In the genomic region with DNA sequence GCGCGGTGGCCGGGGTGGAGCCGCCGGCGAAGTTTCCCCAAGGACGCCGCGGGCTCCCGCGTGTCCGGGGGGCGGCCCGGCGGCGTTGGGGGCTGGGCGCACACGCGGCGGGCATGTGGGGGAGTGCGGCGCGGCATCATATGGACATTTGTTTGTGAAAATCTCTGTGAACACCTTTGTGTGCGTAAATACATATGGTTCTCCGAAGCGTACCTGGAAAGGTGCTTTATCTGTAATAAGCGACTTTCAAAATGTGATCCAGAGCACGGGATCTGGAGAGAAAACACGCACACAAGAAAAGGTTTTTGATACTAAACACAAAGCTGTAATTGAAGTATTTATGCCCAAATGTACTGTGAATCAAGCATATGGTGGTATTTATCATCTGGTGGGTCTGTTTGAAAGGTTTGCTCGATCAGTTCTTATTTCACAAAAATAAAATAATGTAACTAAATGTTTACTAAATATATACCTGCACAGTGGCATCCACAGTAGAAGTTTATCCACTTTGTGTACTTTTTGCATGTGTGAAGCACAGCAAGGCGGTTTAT, we compare ENCODE assay signal across 8 cellular contexts. TPM values are rescaled to one million over a fixed set of nuclear protein-coding genes. Genes with fewer than 3 reads are reported as not detected.
DNase-seq lines count a peak whose midpoint lies in the region; ATAC-seq, FAIRE-seq and TF ChIP-seq lines count a peak whose summit lies in the region.

No MANE protein-coding gene starts in this region.

- CTCF ChIA-PET in A549 (lab: Yijun Ruan, JAX) = interaction anchor here (0.7 kb wide), 1 partner anchor 188 kb away, joined by 3 read pairs; no protein-coding TSS in a partner anchor
- CTCF ChIA-PET in HEK293 (lab: Yijun Ruan, JAX) = interaction anchor here (0.7 kb wide), 1 partner anchor 14 kb away, joined by 3 read pairs; no protein-coding TSS in a partner anchor

- no peak for TF ChIP-seq EP300 in A549 (IDR thresholded peaks at IDR 0.05)

- H3K9me3 ChIP-seq in A549 = no peaks in the 10 kb centered on the region
- no peaks in the 10 kb centered on the region for H3K9me3 ChIP-seq in HEK293 (ENCODE audit: control insufficient read depth, insufficient read depth, low read depth, low read length)
- no peaks in the 10 kb centered on the region for H3K9me3 ChIP-seq in keratinocyte (ENCODE audit: control insufficient read depth, low read depth, low read length)

- TF ChIP-seq CTCF in A549 (IDR thresholded peaks at IDR 0.05) (no peak), HEK293 (tag by site-specific recombination; IDR thresholded peaks at IDR 0.05) (no peak), keratinocyte (optimal IDR thresholded peaks at IDR 0.05 in 1 of 3, IDR thresholded peaks at IDR 0.05 in 1 of 3, conservative IDR thresholded peaks at IDR 0.05 in 1 of 3; ENCODE audit: extremely low read depth in 1 of 3, insufficient read depth in 2 of 3, low read length in 3 of 3) (no peak)

- H3K4me1 ChIP-seq in A549 = peaks cover 29% of the 10 kb centered on the region
- H3K4me1 ChIP-seq in HEK293 (ENCODE audit: control insufficient read depth, insufficient read depth, low read length) = peaks cover 3% of the 10 kb centered on the region
- peaks cover 42% of the 10 kb centered on the region for H3K4me1 ChIP-seq in keratinocyte (ENCODE audit: control insufficient read depth, extremely low read depth, insufficient read depth, low read length)

- no peak for TF ChIP-seq POLR2A in A549 (IDR thresholded peaks at IDR 0.05; ENCODE audit: low read length)

- peak overlapping the region; percentile 99 for H3K9ac ChIP-seq in keratinocyte (ENCODE audit: control insufficient read depth, extremely low read depth, insufficient read depth, low read length)

- peaks cover 30 to 34% of the 10 kb centered on the region in 2 donors for H3K36me3 Mint-ChIP-seq in activated naive CD4-positive, alpha-beta T cell treated with anti-CD3 and anti-CD28 coated beads, Interleukin-2, amount 50 U/mL, for 72 hours

- 4% methylated on average over 11 of the region's 31 CpGs for WGBS in A549 (ENCODE audit: missing lambda C conversion rate)

- peak overlapping the region; percentile 96 for H3K4me3 ChIP-seq in A549
- peak overlapping the region; percentile 35 for H3K4me3 ChIP-seq in HEK293 (ENCODE audit: low read depth, low read length)
- peak overlapping the region; percentile 29 to 65 (median 50) for H3K4me3 ChIP-seq in keratinocyte (ENCODE audit: control insufficient read depth in 2 of 3, extremely low read depth in 1 of 3, insufficient read depth in 2 of 3, low read depth in 1 of 3, low read length in 3 of 3)

- dilution Hi-C loops in keratinocyte (cut with MboI; ENCODE audit: extremely low pct_ligation_motif_present, low sequenced_read_pairs) = no loop called here

- H3K27ac ChIP-seq in A549 (peak overlapping the region; percentile 97 to 100), HEK293 (ENCODE audit: extremely low read depth, low read depth, low read length) (peak overlapping the region; percentile 72), keratinocyte (ENCODE audit: control insufficient read depth, insufficient read depth, low read length) (peak overlapping the region; percentile 89)

- H4K20me1 ChIP-seq in keratinocyte (ENCODE audit: control insufficient read depth, extremely low read depth, insufficient read depth, low read length) = no peaks in the 10 kb centered on the region

- H3K27me3 ChIP-seq in keratinocyte (ENCODE audit: control insufficient read depth, extremely low read depth, insufficient read depth, low read length) = no peaks in the 10 kb centered on the region

- peak overlapping the region; percentile 86 for H3K4me2 ChIP-seq in A549
- peak overlapping the region; percentile 80 for H3K4me2 ChIP-seq in keratinocyte (ENCODE audit: control insufficient read depth, extremely low read depth, insufficient read depth, low read depth, low read length)

- DNase-seq in A549 (ENCODE audit: low read depth in 1 of 2, low spot score in 1 of 2) (peak in 1 of 2 experiments; percentile 39), keratinocyte (ENCODE audit: low read depth, low spot score) (no peak), superior temporal gyrus (ENCODE audit: extremely low spot score) (peak; percentile 64), iPS-NIHi11 (ENCODE audit: low spot score) (no peak), NCI-H510A (lab: John Stamatoyannopoulos, UW) (no peak)
- DNase-seq in activated naive CD4-positive, alpha-beta T cell treated with anti-CD3 and anti-CD28 coated beads, Interleukin-2, amount 50 U/mL, for 72 hours (ENCODE audit: low spot score in 2 of 2) = no peak

- no peaks in the 10 kb centered on the region for H3K9me3 Mint-ChIP-seq in activated naive CD4-positive, alpha-beta T cell treated with anti-CD3 and anti-CD28 coated beads, Interleukin-2, amount 50 U/mL, for 72 hours

- H3K9me1 ChIP-seq in keratinocyte (ENCODE audit: control insufficient read depth, extremely low read depth, insufficient read depth, low read length) = no peaks in the 10 kb centered on the region

- no peak for TF ChIP-seq RAD21 in A549 (conservative IDR thresholded peaks at IDR 0.05 in 1 of 2, IDR thresholded peaks at IDR 0.05 in 1 of 2)

- H3K79me2 ChIP-seq in keratinocyte (ENCODE audit: control insufficient read depth, insufficient read depth, low read length) = peaks cover 37% of the 10 kb centered on the region

- peak overlapping the region; percentile 97 to 99 for H3K27ac Mint-ChIP-seq in activated naive CD4-positive, alpha-beta T cell treated with anti-CD3 and anti-CD28 coated beads, Interleukin-2, amount 50 U/mL, for 72 hours

- peak overlapping the region; percentile 22 for H2AFZ ChIP-seq in keratinocyte (ENCODE audit: control insufficient read depth, low read length)

- FAIRE-seq in A549 (lab: Jason Lieb, UNC) (no peak), keratinocyte (lab: Jason Lieb, UNC) (no peak)

- no peak; a peak in 1 of 6 replicates for ATAC-seq in A549
- ATAC-seq in activated naive CD4-positive, alpha-beta T cell treated with anti-CD3 and anti-CD28 coated beads, Interleukin-2, amount 50 U/mL, for 72 hours = no peak
- ATAC-seq in HG03039 (IDR thresholded peaks at IDR 0.05; ENCODE audit: unreplicated experiment) = no peak

- POLR2A ChIA-PET in A549 (lab: Yijun Ruan, JAX) (interaction anchor here (0.6 to 3.5 kb wide), 4 partner anchors 160 to 281 kb away, joined by 3 to 31 read pairs (median 8); no protein-coding TSS in a partner anchor), HEK293 (lab: Yijun Ruan, JAX) (interaction anchor here (0.6 to 2.4 kb wide), 4 partner anchors 146 to 230 kb away, joined by 3 to 17 read pairs (median 4); no protein-coding TSS in a partner anchor)

- H3K36me3 ChIP-seq in HEK293 (ENCODE audit: control insufficient read depth in 2 of 2, insufficient read depth in 1 of 2, low read length in 2 of 2) = no peaks in the 10 kb centered on the region
- H3K36me3 ChIP-seq in keratinocyte (ENCODE audit: control insufficient read depth in 2 of 2, extremely low read depth in 1 of 2, insufficient read depth in 2 of 2, low read length in 2 of 2) = no peaks in the 10 kb centered on the region

TF ChIP-seq in A549, 52 proteins besides CTCF, POLR2A, EP300 and RAD21 (continues in another document):
- no peak for TF ChIP-seq RCOR1 (IDR thresholded peaks at IDR 0.05; ENCODE audit: low read depth, low read length)
- TF ChIP-seq, protein P1, sequence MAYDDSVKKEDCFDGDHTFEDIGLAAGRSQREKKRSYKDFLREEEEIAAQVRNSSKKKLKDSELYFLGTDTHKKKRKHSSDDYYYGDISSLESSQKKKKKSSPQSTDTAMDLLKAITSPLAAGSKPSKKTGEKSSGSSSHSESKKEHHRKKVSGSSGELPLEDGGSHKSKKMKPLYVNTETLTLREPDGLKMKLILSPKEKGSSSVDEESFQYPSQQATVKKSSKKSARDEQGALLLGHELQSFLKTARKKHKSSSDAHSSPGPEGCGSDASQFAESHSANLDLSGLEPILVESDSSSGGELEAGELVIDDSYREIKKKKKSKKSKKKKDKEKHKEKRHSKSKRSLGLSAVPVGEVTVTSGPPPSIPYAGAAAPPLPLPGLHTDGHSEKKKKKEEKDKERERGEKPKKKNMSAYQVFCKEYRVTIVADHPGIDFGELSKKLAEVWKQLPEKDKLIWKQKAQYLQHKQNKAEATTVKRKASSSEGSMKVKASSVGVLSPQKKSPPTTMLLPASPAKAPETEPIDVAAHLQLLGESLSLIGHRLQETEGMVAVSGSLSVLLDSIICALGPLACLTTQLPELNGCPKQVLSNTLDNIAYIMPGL (CRISPR knock-in tag; IDR thresholded peaks at IDR 0.05; ENCODE audit: borderline replicate concordance) = no peak

TF ChIP-seq in HEK293, 187 proteins besides CTCF, POLR2A, EP300 and RAD21 (continues in another document):
- no peak for TF ChIP-seq ZNF514 (tag by site-specific recombination; IDR thresholded peaks at IDR 0.05)
- TF ChIP-seq ZNF2 (tag by site-specific recombination; IDR thresholded peaks at IDR 0.05) = 0 out of 2 replicates have a peak, but pooled peaks have one; percentile 48
- TF ChIP-seq, protein P2, sequence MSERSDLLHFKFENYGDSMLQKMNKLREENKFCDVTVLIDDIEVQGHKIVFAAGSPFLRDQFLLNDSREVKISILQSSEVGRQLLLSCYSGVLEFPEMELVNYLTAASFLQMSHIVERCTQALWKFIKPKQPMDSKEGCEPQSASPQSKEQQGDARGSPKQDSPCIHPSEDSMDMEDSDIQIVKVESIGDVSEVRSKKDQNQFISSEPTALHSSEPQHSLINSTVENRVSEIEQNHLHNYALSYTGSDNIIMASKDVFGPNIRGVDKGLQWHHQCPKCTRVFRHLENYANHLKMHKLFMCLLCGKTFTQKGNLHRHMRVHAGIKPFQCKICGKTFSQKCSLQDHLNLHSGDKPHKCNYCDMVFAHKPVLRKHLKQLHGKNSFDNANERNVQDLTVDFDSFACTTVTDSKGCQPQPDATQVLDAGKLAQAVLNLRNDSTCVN (tag by site-specific recombination; optimal IDR thresholded peaks at IDR 0.05) = peak; percentile 40
- no peak for TF ChIP-seq ZNF473 (tag by site-specific recombination; IDR thresholded peaks at IDR 0.05)
- peak; percentile 44 for TF ChIP-seq ZBTB8A (tag by site-specific recombination; IDR thresholded peaks at IDR 0.05)

RNA-seq across cellular contexts. Expression of gene TBL1XR1, which starts 0.7 kb away (rescaled TPM):
- polyA plus RNA-seq in A549 (2011; rRNA removed) (106 and 125 TPM in 2 replicates), A549 (2017; fragmentation: RNase III; extraction: RNeasy Plus Mini Kit Qiagen cat#74134 plus additional on column Dnase treatment) (30.9 to 41.4 TPM (median 40.6 TPM) in 3 replicates), keratinocyte (97.0 to 169 TPM (median 130 TPM) in 3 replicates)
- 13.1 and 15.8 TPM in 2 replicates for polyA plus RNA-seq in A549 (2012; cell fraction: cytosol; rRNA removed)
- 6.9 and 11.2 TPM in 2 replicates for polyA plus RNA-seq in A549 (2012; cell fraction: nucleus; rRNA removed)
- 298 and 417 TPM in 2 replicates for polyA minus RNA-seq in A549 (2011; rRNA and poly(A)+ RNA removed)
- 100 to 1,000 TPM; 130 to 184 TPM for total RNA-seq in activated naive CD4-positive, alpha-beta T cell treated with anti-CD3 and anti-CD28 coated beads, Interleukin-2, amount 50 U/mL, for 72 hours
- polyA plus RNA-seq in keratinocyte (2011; ENCODE audit: low read depth) = 110 TPM
- 54.3 and 118 TPM in 2 replicates for polyA plus RNA-seq in keratinocyte (2011; cell fraction: cytosol; rRNA removed)
- 84.8 and 109 TPM in 2 replicates for polyA plus RNA-seq in keratinocyte (2011; cell fraction: nucleus; rRNA removed)
- 69.2 and 87.6 TPM in 2 replicates for polyA plus RNA-seq in keratinocyte (2012; ENCODE audit: low replicate concordance)
- 227 to 533 TPM (median 415 TPM) in 3 replicates for polyA minus RNA-seq in keratinocyte
- polyA minus RNA-seq in keratinocyte (2011; cell fraction: cytosol; rRNA and poly(A)+ RNA removed) = 322 TPM
- 237 and 437 TPM in 2 replicates for polyA minus RNA-seq in keratinocyte (2011; cell fraction: nucleus; rRNA and poly(A)+ RNA removed)

Comparison
In these comparisons a context has a peak if more than half of its experiments do, and no peak if none do; other contexts are left out.
1. H3K4me3 ChIP-seq: peak in every context shown above with its lines; median percentile 96 in A549; 50 in keratinocyte; 35 in HEK293.